In genomic region chr6:63740709-63741108, GRCh38 we compare ENCODE assay signal across 15 cellular contexts.
DNase-seq lines count a peak whose midpoint lies in the region; ATAC-seq, FAIRE-seq and TF ChIP-seq lines count a peak whose summit lies in the region.
"Had no signal": no experiment of that assay in that cellular context is flagged by ENCODE, and none has a peak within 500 bp of the region (broad histone marks: within the 10 kb centered on the region; RNA-seq: fewer than 3 reads in every experiment).

No MANE protein-coding gene starts in this region.

- TF ChIP-seq POLR2A in Peyer's patch (IDR thresholded peaks at IDR 0.05), result no peak

- POLR2A ChIA-PET in RWPE1 (lab: Yijun Ruan, JAX; ENCODE audit: low non-redundant PET), result no interaction called here

- no peak for ATAC-seq in HG02588 (IDR thresholded peaks at IDR 0.05; ENCODE audit: unreplicated experiment)
- ATAC-seq: WTC11 had no signal

- H3K27ac ChIP-seq in RWPE1 (no peak overlapping the region), small intestine (ENCODE audit: low read depth in 1 of 2, low read length in 1 of 2) (no peak overlapping the region), Peyer's patch (no peak overlapping the region)
- H3K27ac ChIP-seq: sigmoid colon had no signal

- no peak for TF ChIP-seq CTCF in RWPE1 (conservative IDR thresholded peaks at IDR 0.05; ENCODE audit: low read depth)
- no peak for TF ChIP-seq CTCF in retinal pigment epithelial cell (conservative IDR thresholded peaks at IDR 0.05; ENCODE audit: low read depth, low read length)
- TF ChIP-seq CTCF in Peyer's patch (IDR thresholded peaks at IDR 0.05), result no peak

- H3K9me3 ChIP-seq in small intestine (ENCODE audit: control insufficient read depth, low read depth) (no peaks in the 10 kb centered on the region), Peyer's patch (no peaks in the 10 kb centered on the region)
- H3K9me3 ChIP-seq: sigmoid colon had no signal

- DNase-seq in GM04504 (ENCODE audit: low read depth), result peak; percentile 27
- peak; percentile 57 for DNase-seq in RWPE1 (ENCODE audit: low spot score)
- peak; percentile 48 for DNase-seq in fibroblast of gingiva (ENCODE audit: low read depth)
- peak; percentile 56 for DNase-seq in retinal pigment epithelial cell (ENCODE audit: low read depth)
- DNase-seq in superior temporal gyrus (ENCODE audit: extremely low spot score), result no peak
- DNase-seq in small intestine, result no peak
- DNase-seq in Peyer's patch, result no peak
- DNase-seq: activated T-cell treated with anti-CD3 and anti-CD28 coated beads for 4 hours, NCI-H526, SHP77 treated with DMSO at 0.1 percent for 48 hours, sigmoid colon, substantia nigra had no signal

- H3K4me3 ChIP-seq in retinal pigment epithelial cell (ENCODE audit: low read length) (no peak overlapping the region), small intestine (ENCODE audit: low read depth in 1 of 2, low read length in 2 of 2) (no peak overlapping the region), Peyer's patch (no peak overlapping the region)
- H3K4me3 ChIP-seq: sigmoid colon had no signal

- H3K4me1 ChIP-seq in small intestine (ENCODE audit: control insufficient read depth in 2 of 2, insufficient read depth in 1 of 2, low read depth in 1 of 2, low read length in 1 of 2) (no peaks in the 10 kb centered on the region), Peyer's patch (no peaks in the 10 kb centered on the region)

- H3K36me3 ChIP-seq in small intestine (ENCODE audit: control insufficient read depth in 2 of 2, insufficient read depth in 2 of 2, low read length in 2 of 2) (no peaks in the 10 kb centered on the region), Peyer's patch (no peaks in the 10 kb centered on the region)
- H3K36me3 ChIP-seq: sigmoid colon had no signal

- CTCF ChIA-PET in RWPE1 (lab: Yijun Ruan, JAX), result interaction anchor here (1.2 kb wide), 1 partner anchor 24 kb away, joined by 4 read pairs; no protein-coding TSS in a partner anchor

- WGBS in small intestine, 3 donors, result 43 to 51% (median 48%) methylated on average over 2 of the region's 2 CpGs

- no peak for FAIRE-seq in small intestine (lab: Jason Lieb, UNC)
- FAIRE-seq: endometrium had no signal

- no peaks in the 10 kb centered on the region for H3K27me3 ChIP-seq in small intestine (ENCODE audit: control insufficient read depth in 2 of 2, insufficient read depth in 2 of 2, low read length in 2 of 2)
- H3K27me3 ChIP-seq in Peyer's patch, result no peaks in the 10 kb centered on the region
- H3K27me3 ChIP-seq: sigmoid colon had no signal

Comparison
In these comparisons a context has a peak if more than half of its experiments do, and no peak if none do; other contexts are left out.
1. DNase-seq: peak in GM04504 (single experiment), RWPE1 (single experiment), fibroblast of gingiva (single experiment) and retinal pigment epithelial cell (single experiment); none in superior temporal gyrus (single experiment), small intestine (single experiment) and Peyer's patch (0 of 3).